In genomic region chr16:9372934-9373890, GRCh38 we compare ENCODE assay signal across 1 cellular context.
TF ChIP-seq lines count a peak whose summit lies in the region.

No MANE protein-coding gene starts in this region.

TF ChIP-seq in K562, 482 proteins besides CTCF, POLR2A, EP300 and RAD21:
- TF ChIP-seq, protein P1, sequence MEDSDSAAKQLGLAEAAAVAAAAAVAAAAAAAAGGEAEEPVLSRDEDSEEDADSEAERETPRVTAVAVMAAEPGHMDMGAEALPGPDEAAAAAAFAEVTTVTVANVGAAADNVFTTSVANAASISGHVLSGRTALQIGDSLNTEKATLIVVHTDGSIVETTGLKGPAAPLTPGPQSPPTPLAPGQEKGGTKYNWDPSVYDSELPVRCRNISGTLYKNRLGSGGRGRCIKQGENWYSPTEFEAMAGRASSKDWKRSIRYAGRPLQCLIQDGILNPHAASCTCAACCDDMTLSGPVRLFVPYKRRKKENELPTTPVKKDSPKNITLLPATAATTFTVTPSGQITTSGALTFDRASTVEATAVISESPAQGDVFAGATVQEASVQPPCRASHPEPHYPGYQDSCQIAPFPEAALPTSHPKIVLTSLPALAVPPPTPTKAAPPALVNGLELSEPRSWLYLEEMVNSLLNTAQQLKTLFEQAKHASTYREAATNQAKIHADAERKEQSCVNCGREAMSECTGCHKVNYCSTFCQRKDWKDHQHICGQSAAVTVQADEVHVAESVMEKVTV (CRISPR knock-in tag; IDR thresholded peaks at IDR 0.05) = no peak
- TF ChIP-seq NFE2L1 (tag; IDR thresholded peaks at IDR 0.05; ENCODE audit: borderline replicate concordance, low read depth) (no peak), SMAD3 (CRISPR knock-in tag; conservative IDR thresholded peaks at IDR 0.05) (no peak), SMARCE1 (IDR thresholded peaks at IDR 0.05) (no peak), LCOR (CRISPR knock-in tag; IDR thresholded peaks at IDR 0.05) (no peak), ZNF583 (CRISPR knock-in tag; IDR thresholded peaks at IDR 0.05) (no peak), ZNF76 (CRISPR knock-in tag; IDR thresholded peaks at IDR 0.05; ENCODE audit: borderline replicate concordance) (no peak), ZNF41 (CRISPR knock-in tag; conservative IDR thresholded peaks at IDR 0.05) (no peak)
